Comparison of ENCODE assay signal across 14 cellular contexts in genomic region chr19:54495284-54495683, GRCh38. TPM values are rescaled to one million over a fixed set of nuclear protein-coding genes. Genes with fewer than 3 reads are reported as not detected.
"Had no signal": no experiment of that assay in that cellular context is flagged by ENCODE, and none has a peak within 500 bp of the region (broad histone marks: within the 10 kb centered on the region; RNA-seq: fewer than 3 reads in every experiment).

No MANE protein-coding gene starts in this region.

RNA-seq across cellular contexts. Expression of gene LAIR2, which starts 7.3 kb away (rescaled TPM):
- total RNA-seq: occipital lobe, osteocyte, pancreas, posterior vena cava, prostate gland, pulmonary artery endothelial cell, right atrium auricular region, smooth muscle cell, suprapubic skin, testis, ureter, vagina had no signal
- polyA plus RNA-seq: neural cell, pancreas, smooth muscle cell had no signal

RNA-seq across cellular contexts. Expression of gene CDC42EP5, which starts 22.2 kb away (rescaled TPM):
- total RNA-seq: natural killer cell had no signal
- polyA plus RNA-seq: neural cell had no signal
